ENCODE assay signal across 8 cellular contexts in genomic region chr14:104968541-104969401, GRCh38. TPM values are rescaled to one million over a fixed set of nuclear protein-coding genes. Genes with fewer than 3 reads are reported as not detected.
DNase-seq lines count a peak whose midpoint lies in the region; ATAC-seq and TF ChIP-seq lines count a peak whose summit lies in the region.

No MANE protein-coding gene starts in this region.

- CTCF ChIA-PET in RWPE1 (lab: Yijun Ruan, JAX) = interaction anchor here (0.6 to 1.0 kb wide), 2 partner anchors 73 to 88 kb away, joined by 3 to 4 read pairs; no protein-coding TSS in a partner anchor

- ATAC-seq in HG03175 (IDR thresholded peaks at IDR 0.05; ENCODE audit: unreplicated experiment) = no peak
- no peak for ATAC-seq in HG02973 (IDR thresholded peaks at IDR 0.05; ENCODE audit: unreplicated experiment)

- peaks cover 4% of the 10 kb centered on the region for H3K27me3 Mint-ChIP-seq in glutamatergic neuron (ENCODE audit: unreplicated experiment)

- peak overlapping the region; percentile 100 for H3K27ac ChIP-seq in RWPE1

- H3K4me1 Mint-ChIP-seq in glutamatergic neuron (ENCODE audit: low read depth, unreplicated experiment) = peaks cover 5% of the 10 kb centered on the region

- 0 out of 2 replicates have a peak, but pooled peaks have one; percentile 2 for TF ChIP-seq CTCF in GM12874 (IDR thresholded peaks at IDR 0.05; ENCODE audit: insufficient read depth, low read depth, low read length)
- no peak for TF ChIP-seq CTCF in RWPE1 (conservative IDR thresholded peaks at IDR 0.05; ENCODE audit: low read depth)
- TF ChIP-seq CTCF in glutamatergic neuron (IDR thresholded peaks at IDR 0.05; ENCODE audit: partially characterized antibody, unreplicated experiment) = no peak

- H3K27ac Mint-ChIP-seq in glutamatergic neuron (ENCODE audit: unreplicated experiment) = peak overlapping the region; percentile 48

- peak overlapping the region; percentile 31 for H3K4me3 ChIP-seq in skeletal muscle cell (ENCODE audit: low read depth, low read length)

- DNase-seq in RWPE1 (ENCODE audit: low spot score) = peak; percentile 62
- peak; percentile 28 for DNase-seq in glutamatergic neuron
- DNase-seq in skeletal muscle cell (ENCODE audit: low read depth) = no peak
- no peak for DNase-seq in NCI-H1694 treated with DMSO at 0.1 percent for 48 hours (lab: John Stamatoyannopoulos, UW)
- no peak for DNase-seq in NCI-H748 treated with DMSO at 0.1 percent for 48 hours (lab: John Stamatoyannopoulos, UW)

- H3K36me3 Mint-ChIP-seq in glutamatergic neuron (ENCODE audit: unreplicated experiment) = no peaks in the 10 kb centered on the region

- peak overlapping the region; percentile 52 for H3K4me3 Mint-ChIP-seq in glutamatergic neuron (ENCODE audit: unreplicated experiment)

- H3K9me3 Mint-ChIP-seq in glutamatergic neuron (ENCODE audit: unreplicated experiment) = peaks cover 2% of the 10 kb centered on the region

- POLR2A ChIA-PET in RWPE1 (lab: Yijun Ruan, JAX; ENCODE audit: low non-redundant PET) = interaction anchor here (0.6 to 1.5 kb wide), 5 partner anchors 8 to 122 kb away, joined by 3 to 5 read pairs (median 3); no protein-coding TSS in a partner anchor

RNA-seq across cellular contexts. Expression of gene AHNAK2, which starts 9.4 kb away (rescaled TPM):
- 44.8 TPM for total RNA-seq in glutamatergic neuron (ENCODE audit: unreplicated experiment)

RNA-seq across cellular contexts. Expression of gene CLBA1, which starts 16.8 kb away (rescaled TPM):
- total RNA-seq in glutamatergic neuron (ENCODE audit: unreplicated experiment) = 5.9 TPM

RNA-seq across cellular contexts. Expression of gene PLD4, which starts 44.1 kb away (rescaled TPM):
- total RNA-seq in glutamatergic neuron (ENCODE audit: unreplicated experiment) = not detected

RNA-seq across cellular contexts. Expression of gene CDCA4, which starts 52.1 kb away (rescaled TPM):
- total RNA-seq in glutamatergic neuron (ENCODE audit: unreplicated experiment) = 23.2 TPM

Comparison
In these comparisons a context has a peak if more than half of its experiments do, and no peak if none do; other contexts are left out.
1. DNase-seq: peak in RWPE1 (single experiment) and glutamatergic neuron (single experiment); none in skeletal muscle cell (single experiment), NCI-H1694 treated with DMSO at 0.1 percent for 48 hours (single experiment) and NCI-H748 treated with DMSO at 0.1 percent for 48 hours (single experiment).